ENCODE assay signal across 1 cellular context in genomic region chr7:30973791-30974604, GRCh38.
TF ChIP-seq lines count a peak whose summit lies in the region.

No MANE protein-coding gene starts in this region.

TF ChIP-seq in H1, 55 proteins besides CTCF, POLR2A, EP300 and RAD21 (continued from another document):
- TF ChIP-seq EZH2 (IDR thresholded peaks at IDR 0.05; ENCODE audit: low read depth, low read length, severe bottlenecking) (no peak), GTF2F1 (IDR thresholded peaks at IDR 0.05; ENCODE audit: borderline replicate concordance, low read depth, low read length) (no peak), GABPA (IDR thresholded peaks at IDR 0.05; ENCODE audit: borderline replicate concordance, insufficient read depth, low read length) (no peak), JUN (IDR thresholded peaks at IDR 0.05; ENCODE audit: low read depth, low read length) (no peak), POU5F1 (IDR thresholded peaks at IDR 0.05; ENCODE audit: low read depth, low read length) (no peak), USF2 (IDR thresholded peaks at IDR 0.05; ENCODE audit: low read length) (no peak), PHF8 (conservative IDR thresholded peaks at IDR 0.05; ENCODE audit: low read depth, low read length) (no peak), ATF3 (IDR thresholded peaks at IDR 0.05; ENCODE audit: insufficient read depth, low read depth, low read length) (no peak), BCL11A (IDR thresholded peaks at IDR 0.05; ENCODE audit: low read depth in 2 of 2, low read length in 2 of 2) (no peak)
